In the genomic region with DNA sequence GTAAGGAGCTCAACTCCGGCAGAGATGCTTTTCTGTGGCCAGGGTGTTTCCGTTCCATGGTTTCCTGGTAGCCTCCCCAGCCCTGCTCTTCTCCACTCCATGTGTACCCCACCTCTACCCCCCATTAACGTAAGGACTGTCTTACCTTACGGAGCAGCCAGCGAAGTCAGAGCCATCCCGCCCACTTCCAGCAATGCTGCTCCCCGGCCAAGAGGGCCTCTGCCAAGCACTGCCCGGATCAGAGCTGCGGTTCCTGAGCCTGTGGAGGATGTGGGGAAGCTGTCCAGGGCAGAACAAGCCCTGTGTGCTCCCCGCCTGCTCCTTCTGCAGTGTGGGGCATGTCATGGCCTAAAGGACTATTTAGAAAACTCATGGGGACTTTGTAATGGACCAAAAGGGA, we compare ENCODE assay signal across 22 cellular contexts.
"Had no signal": no experiment of that assay in that cellular context is flagged by ENCODE, and none has a peak within 500 bp of the region (broad histone marks: within the 10 kb centered on the region; RNA-seq: fewer than 3 reads in every experiment).

No MANE protein-coding gene starts in this region.

- H3K4me3 Mint-ChIP-seq: activated CD8-positive, alpha-beta memory T cell treated with anti-CD3 and anti-CD28 coated beads, Interleukin-2, amount 10 ng/mL, durations not matched to agents 7 days and 5 days; activated naive CD4-positive, alpha-beta T cell treated with anti-CD3 and anti-CD28 coated beads for 36 hours; activated naive CD8-positive, alpha-beta T cell; activated T-cell treated with anti-CD3 and anti-CD28 coated beads, Interleukin-2, amount 50 U/mL, for 24 hours; activated T-helper 1 cell treated with anti-CD3 and anti-CD28 coated beads, Interleukin-12 subunit alpha, Interleukin-12 subunit beta, Interleukin-2, Interleukin-4 antibody, amounts not matched to agents 30 ng/mL and 10 ng/mL and 1 ng/mL, durations not matched to agents 14 hours and 24 hours and 36 hours; T-helper 1 cell treated with Interleukin-12 subunit alpha and Interleukin-12 subunit beta and Interleukin-4 antibody, amounts not matched to agents 30 μg/mL and 1 μg/mL, for 36 hours had no signal

- H3K27me3 Mint-ChIP-seq: activated naive CD8-positive, alpha-beta T cell had no signal

- H3K36me3 ChIP-seq: adrenal gland had no signal

- ATAC-seq: activated CD4-positive, CD25-positive, alpha-beta regulatory T cell treated with anti-CD3 and anti-CD28 coated beads, Interleukin-2, amount 50 U/mL, for 24 hours; activated CD8-positive, alpha-beta memory T cell treated with anti-CD3 and anti-CD28 coated beads, Interleukin-2, amount 10 ng/mL, durations not matched to agents 7 days and 5 days had no signal

- H3K27me3 ChIP-seq: adrenal gland had no signal

- H3K4me3 ChIP-seq: adrenal gland had no signal

- H3K27ac Mint-ChIP-seq: activated CD8-positive, alpha-beta memory T cell treated with anti-CD3 and anti-CD28 coated beads, Interleukin-2, amount 10 ng/mL, durations not matched to agents 7 days and 5 days; activated naive CD4-positive, alpha-beta T cell treated with anti-CD3 and anti-CD28 coated beads for 36 hours; activated naive CD8-positive, alpha-beta T cell; activated T-cell treated with anti-CD3 and anti-CD28 coated beads, Interleukin-2, amount 50 U/mL, for 24 hours; activated T-helper 1 cell treated with anti-CD3 and anti-CD28 coated beads, Interleukin-12 subunit alpha, Interleukin-12 subunit beta, Interleukin-2, Interleukin-4 antibody, amounts not matched to agents 30 ng/mL and 10 ng/mL and 1 ng/mL, durations not matched to agents 14 hours and 24 hours and 36 hours; T-helper 1 cell treated with Interleukin-12 subunit alpha and Interleukin-12 subunit beta and Interleukin-4 antibody, amounts not matched to agents 30 μg/mL and 1 μg/mL, for 36 hours had no signal

- H3K27ac ChIP-seq: adrenal gland had no signal

- DNase-seq: activated CD4-positive, alpha-beta T cell treated with anti-CD3 and anti-CD28 coated beads for 48 hours; activated CD4-positive, alpha-beta T cell treated with anti-CD3 and anti-CD28 coated beads, Interleukin-2, amount 50 U/mL, for 4 hours; activated CD8-positive, alpha-beta memory T cell treated with anti-CD3 and anti-CD28 coated beads, Interleukin-2, amount 10 ng/mL, durations not matched to agents 7 days and 5 days; activated gamma-delta T cell; activated naive CD4-positive, alpha-beta T cell treated with anti-CD3 and anti-CD28 coated beads for 36 hours; activated T-cell treated with anti-CD3 and anti-CD28 coated beads, Interleukin-2, amount 50 U/mL, for 24 hours; anterior cingulate cortex; cerebellar nuclear complex; NCI-H1092; NCI-H1417; NCI-H2029; NCI-H2107; NCI-H2171 treated with DMSO at 0.1 percent for 48 hours; NCI-H226; NCI-H526; NCI-H82; SHP77 treated with DMSO at 0.1 percent for 48 hours had no signal

- H3K9me3 ChIP-seq: adrenal gland had no signal

- H3K36me3 Mint-ChIP-seq: activated CD8-positive, alpha-beta memory T cell treated with anti-CD3 and anti-CD28 coated beads, Interleukin-2, amount 10 ng/mL, durations not matched to agents 7 days and 5 days; activated naive CD8-positive, alpha-beta T cell had no signal

- H3K9me3 Mint-ChIP-seq: activated naive CD4-positive, alpha-beta T cell treated with anti-CD3 and anti-CD28 coated beads for 36 hours; activated T-cell treated with anti-CD3 and anti-CD28 coated beads, Interleukin-2, amount 50 U/mL, for 24 hours; activated T-helper 1 cell treated with anti-CD3 and anti-CD28 coated beads, Interleukin-12 subunit alpha, Interleukin-12 subunit beta, Interleukin-2, Interleukin-4 antibody, amounts not matched to agents 30 ng/mL and 10 ng/mL and 1 ng/mL, durations not matched to agents 14 hours and 24 hours and 36 hours; T-helper 1 cell treated with Interleukin-12 subunit alpha and Interleukin-12 subunit beta and Interleukin-4 antibody, amounts not matched to agents 30 μg/mL and 1 μg/mL, for 36 hours had no signal
